In the genomic region with DNA sequence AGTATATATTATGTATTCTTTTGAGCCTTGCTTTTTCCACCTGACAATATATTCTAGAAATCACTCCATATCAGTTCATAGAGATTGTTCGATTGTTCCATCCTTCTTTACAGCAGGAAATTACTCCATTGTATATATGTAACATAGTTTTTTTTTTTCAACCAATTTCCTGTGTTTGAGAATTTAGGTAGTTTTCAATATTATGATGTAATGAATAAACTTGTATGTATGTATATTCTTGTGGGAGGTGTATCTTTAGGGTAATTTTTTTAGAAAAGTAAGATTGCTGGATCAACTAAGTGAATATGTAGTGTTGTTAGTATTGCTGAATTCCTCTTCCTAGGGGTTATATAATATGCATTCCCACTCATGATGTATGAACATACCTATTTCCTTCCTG, we compare ENCODE assay signal across 25 cellular contexts.
"Had no signal": no experiment of that assay in that cellular context is flagged by ENCODE, and none has a peak within 500 bp of the region (broad histone marks: within the 10 kb centered on the region; RNA-seq: fewer than 3 reads in every experiment).

No MANE protein-coding gene starts in this region.

- ATAC-seq: effector memory CD8-positive, alpha-beta T cell; esophagus mucosa; gastrocnemius medialis; heart right ventricle; left cardiac atrium; left lung; left ventricle myocardium superior; lower lobe of right lung; mucosa of descending colon had no signal

- FAIRE-seq: islet of Langerhans, keratinocyte had no signal

- H3K9me3 ChIP-seq: colonic mucosa had no signal

- H3K27me3 ChIP-seq: colonic mucosa, esophagus squamous epithelium, gastrocnemius medialis had no signal

- H3K4me3 ChIP-seq: colonic mucosa, esophagus squamous epithelium, gastrocnemius medialis, heart right ventricle, left lung, lower lobe of right lung, mucosa of descending colon had no signal

- H3K27ac ChIP-seq: colonic mucosa, epithelial cell of prostate, esophagus squamous epithelium, gastrocnemius medialis, heart right ventricle, left lung, lower lobe of right lung had no signal

- H3K36me3 ChIP-seq: colonic mucosa, esophagus squamous epithelium, gastrocnemius medialis, heart right ventricle, left lung, lower lobe of right lung had no signal

- H3K4me1 ChIP-seq: colonic mucosa, gastrocnemius medialis, heart right ventricle, left lung, lower lobe of right lung had no signal

- DNase-seq: colonic mucosa; cortex of kidney; effector CD8-positive, alpha-beta T cell; effector memory CD8-positive, alpha-beta T cell; endodermal cell; erythroblast; esophagus squamous epithelium; foreskin fibroblast; foreskin melanocyte; gastrocnemius medialis; glutamatergic neuron; head of caudate nucleus; heart right ventricle; hippocampal formation; left cardiac atrium; left lung; left ventricle myocardium superior; lower lobe of right lung; mesenchymal stem cell; mucosa of descending colon; naive B cell had no signal
